Comparison of ENCODE assay signal across 13 cellular contexts in the genomic region with DNA sequence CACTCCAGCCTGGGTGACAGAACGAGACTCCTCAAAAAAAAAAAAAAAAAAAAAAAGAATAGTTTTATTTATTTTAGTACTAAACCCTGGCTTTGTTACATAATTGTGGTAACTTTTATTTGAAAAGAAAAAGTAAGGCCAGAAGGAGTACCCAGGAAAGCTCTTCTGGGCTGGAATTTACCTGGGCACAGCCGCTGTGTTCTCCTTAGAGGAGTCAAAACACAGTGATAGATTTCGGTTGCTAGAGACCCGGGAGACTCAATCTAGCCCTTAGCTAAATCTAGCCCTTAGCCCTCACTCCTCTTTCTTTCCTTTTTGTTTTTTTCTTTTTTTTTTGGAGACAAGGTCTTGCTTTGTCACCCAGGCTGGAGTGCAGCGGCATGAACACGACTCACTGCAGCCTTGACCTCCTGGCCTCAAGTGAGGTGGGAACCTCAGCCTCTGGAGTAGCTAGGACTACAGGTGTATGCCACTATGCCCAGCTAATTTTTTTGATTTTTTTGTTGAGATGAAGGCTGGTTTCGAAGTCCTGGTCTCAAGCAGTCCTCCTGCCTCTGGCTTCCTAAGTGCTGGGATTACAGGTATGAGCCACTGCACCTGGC.
"Had no signal": no experiment of that assay in that cellular context is flagged by ENCODE, and none has a peak within 500 bp of the region (broad histone marks: within the 10 kb centered on the region; RNA-seq: fewer than 3 reads in every experiment).

No MANE protein-coding gene starts in this region.

- H3K27ac Mint-ChIP-seq: activated CD4-positive, alpha-beta memory T cell treated with anti-CD3 and anti-CD28 coated beads, Interleukin-2, amount 10 ng/mL, durations not matched to agents 7 days and 5 days; T-helper 2 cell treated with Interferon-gamma antibody and Interleukin-4, amounts not matched to agents 5 μg/mL and 100 μg/mL, for 36 hours had no signal

- H3K9me3 Mint-ChIP-seq: activated CD4-positive, alpha-beta memory T cell treated with anti-CD3 and anti-CD28 coated beads, Interleukin-2, amount 10 ng/mL, durations not matched to agents 7 days and 5 days had no signal

- H3K27me3 Mint-ChIP-seq: activated CD4-positive, alpha-beta memory T cell treated with anti-CD3 and anti-CD28 coated beads, Interleukin-2, amount 10 ng/mL, durations not matched to agents 7 days and 5 days; stimulated activated naive CD8-positive, alpha-beta T cell treated with anti-CD3 and anti-CD28 coated beads, Interleukin-15, amount 100 ng/mL, for 72 hours had no signal

- H3K27me3 ChIP-seq: ascending aorta, esophagus muscularis mucosa, testis, uterus had no signal

- H3K36me3 ChIP-seq: ascending aorta, esophagus muscularis mucosa, uterus had no signal

- DNase-seq: activated CD4-positive, alpha-beta memory T cell treated with anti-CD3 and anti-CD28 coated beads, Interleukin-2, amount 10 ng/mL, durations not matched to agents 7 days and 5 days; activated gamma-delta T cell; activated T-cell treated with anti-CD3 and anti-CD28 coated beads, Interleukin-2, amount 50 U/mL, for 48 hours; left colon; mesenchymal stem cell; stimulated activated CD4-positive, alpha-beta T cell treated with anti-CD3 and anti-CD28 coated beads, Interleukin-15, amount 100 ng/mL, for 24 hours; stimulated activated CD4-positive, alpha-beta T cell treated with anti-CD3 and anti-CD28 coated beads, Interleukin-4, amount 100 ng/mL, for 24 hours; stimulated activated naive CD8-positive, alpha-beta T cell treated with anti-CD3 and anti-CD28 coated beads, Interleukin-15, amount 100 ng/mL, for 72 hours; testis; uterus had no signal

- H3K4me3 Mint-ChIP-seq: activated CD4-positive, alpha-beta memory T cell treated with anti-CD3 and anti-CD28 coated beads, Interleukin-2, amount 10 ng/mL, durations not matched to agents 7 days and 5 days; stimulated activated naive CD8-positive, alpha-beta T cell treated with anti-CD3 and anti-CD28 coated beads, Interleukin-15, amount 100 ng/mL, for 72 hours; T-helper 2 cell treated with Interferon-gamma antibody and Interleukin-4, amounts not matched to agents 5 μg/mL and 100 μg/mL, for 36 hours had no signal

- H3K4me3 ChIP-seq: ascending aorta, esophagus muscularis mucosa, testis, uterus had no signal

- ATAC-seq: left colon had no signal

- H3K9me3 ChIP-seq: ascending aorta, esophagus muscularis mucosa, testis, uterus had no signal

- H3K4me1 ChIP-seq: uterus had no signal

- H3K27ac ChIP-seq: ascending aorta, esophagus muscularis mucosa, uterus had no signal
